24 cellular contexts compared by ENCODE assay signal in the genomic region with DNA sequence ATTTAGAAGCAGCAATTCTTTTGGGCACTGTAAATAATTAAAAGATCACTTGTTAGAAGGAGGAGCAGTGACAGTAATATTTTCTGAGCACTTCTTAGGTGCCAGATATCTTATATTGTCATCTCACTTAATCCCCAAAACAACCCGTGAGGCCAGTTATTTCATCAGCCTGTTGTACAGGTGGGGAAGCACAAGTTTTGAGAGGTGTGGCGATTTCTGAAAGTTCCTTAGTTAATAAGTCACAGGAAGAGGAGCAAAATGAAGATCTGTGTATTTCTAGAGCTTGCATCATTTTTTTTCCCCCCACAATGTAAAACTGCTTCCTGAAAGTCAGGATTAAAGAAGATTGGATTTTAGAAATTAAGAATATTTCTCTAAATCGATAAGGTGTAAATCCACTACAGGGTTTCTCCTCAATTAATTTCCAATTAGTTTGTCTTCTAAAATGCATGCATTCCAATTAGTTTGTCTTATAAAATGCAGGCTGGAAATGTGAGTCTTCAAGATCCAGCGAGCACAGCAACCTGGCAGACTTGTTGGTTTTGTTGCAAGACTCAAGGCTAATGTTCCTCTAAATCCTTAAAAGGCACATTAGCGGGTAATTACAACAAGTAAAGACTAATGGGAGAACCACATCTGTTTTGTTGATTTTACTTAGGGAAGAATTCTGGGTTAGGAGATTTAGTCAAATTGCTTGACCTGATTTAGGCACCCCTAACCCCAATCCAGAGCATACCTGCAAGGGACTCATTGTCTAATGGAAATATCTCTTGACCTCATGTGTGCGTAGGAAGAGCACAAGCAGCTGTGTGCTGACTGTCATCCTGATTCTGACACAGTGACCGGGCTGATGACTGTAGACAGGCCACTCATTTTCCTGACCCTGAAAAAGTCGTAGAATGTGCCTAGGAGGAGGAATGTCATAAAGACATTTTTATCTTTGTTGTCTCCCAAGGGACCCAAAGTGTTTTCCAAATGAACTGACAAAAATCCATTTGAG.
DNase-seq lines count a peak whose midpoint lies in the region; ATAC-seq, FAIRE-seq and TF ChIP-seq lines count a peak whose summit lies in the region.
"Had no signal": no experiment of that assay in that cellular context is flagged by ENCODE, and none has a peak within 500 bp of the region (broad histone marks: within the 10 kb centered on the region; RNA-seq: fewer than 3 reads in every experiment).

No MANE protein-coding gene starts in this region.

- H3K27ac ChIP-seq in IMR-90 (ENCODE audit: insufficient read depth, low read length): no peak overlapping the region
- H3K27ac ChIP-seq in WERI-Rb-1: no peak overlapping the region
- no peak overlapping the region for H3K27ac ChIP-seq in small intestine (ENCODE audit: low read depth in 1 of 2, low read length in 1 of 2)
- H3K27ac ChIP-seq: HL-60, KMS-11, left lung had no signal

- no peak overlapping the region for H2BK15ac ChIP-seq in IMR-90 (ENCODE audit: low read depth, low read length)

- H3K4me1 ChIP-seq in IMR-90 (ENCODE audit: control insufficient read depth, insufficient read depth, low read length): peaks cover 3% of the 10 kb centered on the region
- no peaks in the 10 kb centered on the region for H3K4me1 ChIP-seq in small intestine (ENCODE audit: control insufficient read depth in 2 of 2, insufficient read depth in 1 of 2, low read depth in 1 of 2, low read length in 1 of 2)
- H3K4me1 ChIP-seq: left lung had no signal

- intact Hi-C loops in IMR-90 (cut with micrococcal nuclease): no loop called here

- no peak for TF ChIP-seq RAD21 in IMR-90 (IDR thresholded peaks at IDR 0.05; ENCODE audit: low read length)

- no peaks in the 10 kb centered on the region for H3K27me3 ChIP-seq in IMR-90 (ENCODE audit: control insufficient read depth, insufficient read depth, low read length)
- H3K27me3 ChIP-seq in WERI-Rb-1 (ENCODE audit: insufficient read depth, low read depth, severe bottlenecking): no peaks in the 10 kb centered on the region
- H3K27me3 ChIP-seq in small intestine (ENCODE audit: control insufficient read depth in 2 of 2, insufficient read depth in 2 of 2, low read length in 2 of 2): no peaks in the 10 kb centered on the region
- H3K27me3 ChIP-seq: left lung had no signal

- no peak overlapping the region for H3K4me2 ChIP-seq in IMR-90 (ENCODE audit: low read depth, low read length)
- H3K4me2 ChIP-seq: KMS-11 had no signal

- no peaks in the 10 kb centered on the region for H4K20me1 ChIP-seq in IMR-90 (ENCODE audit: insufficient read depth, low read length)

- H3K4ac ChIP-seq in IMR-90 (ENCODE audit: low read depth, low read length): peak overlapping the region; percentile 53

- no peak overlapping the region for H2BK5ac ChIP-seq in IMR-90 (ENCODE audit: low read depth, low read length, poor library complexity, severe bottlenecking)

- peaks cover 4% of the 10 kb centered on the region; the same call in 1 of the 2 replicates for H3K9me1 ChIP-seq in IMR-90 (ENCODE audit: insufficient read depth, low read length)

- no peak overlapping the region for H4K8ac ChIP-seq in IMR-90 (ENCODE audit: low read depth in 2 of 2, low read length in 2 of 2)

- BruUV-seq in IMR-90 (replicated peaks; lab: Mats Ljungman, UMichigan): no TSS peak

- peak; percentile 21 for DNase-seq in EH (ENCODE audit: low read depth)
- peak; percentile 16 for DNase-seq in IMR-90
- peak; percentile 16 for DNase-seq in kidney glomerular epithelial cell (lab: John Stamatoyannopoulos, UW)
- no peak for DNase-seq in AG20443 (ENCODE audit: low spot score)
- DNase-seq in WERI-Rb-1: no peak
- DNase-seq in small intestine: no peak
- DNase-seq: activated B cell treated with CpG ODN at 0.5 μM for 24 hours; activated CD8-positive, alpha-beta memory T cell treated with anti-CD3 and anti-CD28 coated beads, Interleukin-2, amount 10 ng/mL, durations not matched to agents 7 days and 5 days; activated gamma-delta T cell; AML-193; amygdala; GDM1; left lung; NCI-H1105; NCI-H2171; NCI-H748 treated with DMSO at 0.1 percent for 48 hours; stimulated activated CD4-positive, alpha-beta T cell treated with anti-CD3 and anti-CD28 coated beads, Interleukin-2, amount 100 ng/mL, for 24 hours; substantia nigra; SW 1271 had no signal

- ATAC-seq in GM21447 (IDR thresholded peaks at IDR 0.05; ENCODE audit: unreplicated experiment): peak; percentile 60
- no peak for ATAC-seq in IMR-90 (ENCODE audit: low read depth)
- ATAC-seq in HG03378 (IDR thresholded peaks at IDR 0.05; ENCODE audit: unreplicated experiment): no peak
- ATAC-seq: activated CD8-positive, alpha-beta memory T cell treated with anti-CD3 and anti-CD28 coated beads, Interleukin-2, amount 10 ng/mL, durations not matched to agents 7 days and 5 days; left lung; sciatic nerve had no signal

- no peak overlapping the region for H3K56ac ChIP-seq in IMR-90 (ENCODE audit: extremely low read depth, insufficient read depth, low read length)

- H4K5ac ChIP-seq in IMR-90 (ENCODE audit: low read depth, low read length): no peak overlapping the region

- H2BK120ac ChIP-seq in IMR-90 (ENCODE audit: low read depth, low read length): peak overlapping the region; percentile 6; the same call in 1 of the 2 replicates

- H3K23ac ChIP-seq in IMR-90 (ENCODE audit: low read depth, low read length): no peak overlapping the region

- POLR2A ChIA-PET in IMR-90 (lab: Charles Lee; ENCODE audit: unreplicated experiment): no interaction called here

- H3K4me3 ChIP-seq in IMR-90 (ENCODE audit: insufficient read depth, low read depth, low read length): no peak overlapping the region
- no peak overlapping the region for H3K4me3 ChIP-seq in WERI-Rb-1 (ENCODE audit: low read depth, low read length)
- H3K4me3 ChIP-seq in small intestine (ENCODE audit: low read depth in 1 of 2, low read length in 2 of 2): no peak overlapping the region
- H3K4me3 ChIP-seq: left lung had no signal

- 94% methylated on average over 2 of the region's 8 CpGs; no CpG with 5 or more reads in 1 of the 2 experiments for WGBS in IMR-90 (ENCODE audit: extremely low coverage in 2 of 2, insufficient read length in 1 of 2), 2 experiments
- 67 to 80% (median 69%) methylated on average over 8 of the region's 8 CpGs for WGBS in small intestine, 3 donors

- H2AFZ ChIP-seq in IMR-90 (replicated peaks; ENCODE audit: low read length, poor library complexity): no peak overlapping the region

- TF ChIP-seq POLR2A in IMR-90 (IDR thresholded peaks at IDR 0.05; ENCODE audit: low read depth, low read length): no peak

- H3K18ac ChIP-seq in IMR-90 (ENCODE audit: low read depth, low read length): no peak overlapping the region

- peak overlapping the region; percentile 64 for H2AK5ac ChIP-seq in IMR-90 (ENCODE audit: low read depth, low read length)

- TF ChIP-seq CTCF in IMR-90 (conservative IDR thresholded peaks at IDR 0.05; ENCODE audit: low read depth, low read length) (no peak), WERI-Rb-1 (IDR thresholded peaks at IDR 0.05; ENCODE audit: low read depth, low read length) (no peak)

- peak overlapping the region; percentile 40; the same call in 1 of the 2 replicates for H2BK20ac ChIP-seq in IMR-90 (ENCODE audit: low read depth, low read length)

- CTCF ChIA-PET in IMR-90 (lab: Yijun Ruan, JAX): no interaction called here

- no peaks in the 10 kb centered on the region for H3K79me1 ChIP-seq in IMR-90 (ENCODE audit: low read depth in 1 of 2, low read length in 2 of 2)

- no peaks in the 10 kb centered on the region for H3K36me3 ChIP-seq in IMR-90 (ENCODE audit: control insufficient read depth, insufficient read depth, low read length)
- H3K36me3 ChIP-seq in WERI-Rb-1: no peaks in the 10 kb centered on the region
- H3K36me3 ChIP-seq in small intestine (ENCODE audit: control insufficient read depth in 2 of 2, insufficient read depth in 2 of 2, low read length in 2 of 2): no peaks in the 10 kb centered on the region
- H3K36me3 ChIP-seq: left lung had no signal

- H3K14ac ChIP-seq in IMR-90 (replicated peaks; ENCODE audit: low read depth, low read length): no peak overlapping the region

- dilution Hi-C loops in IMR-90 (cut with HindIII; ENCODE audit: low sequenced_read_pairs, unreplicated experiment): no loop called here

- H3K9ac ChIP-seq in IMR-90 (ENCODE audit: low read depth, low read length): no peak overlapping the region
- H3K9ac ChIP-seq: KMS-11 had no signal

- H3K9me3 ChIP-seq in IMR-90 (ENCODE audit: control insufficient read depth, insufficient read depth, low read length): no peaks in the 10 kb centered on the region; the same call in 1 of the 2 replicates
- H3K9me3 ChIP-seq in WERI-Rb-1 (ENCODE audit: severe bottlenecking): no peaks in the 10 kb centered on the region
- H3K9me3 ChIP-seq in small intestine (ENCODE audit: control insufficient read depth, low read depth): no peaks in the 10 kb centered on the region
- H3K9me3 ChIP-seq: left lung had no signal

- no peak overlapping the region for H2AK9ac ChIP-seq in IMR-90 (replicated peaks; ENCODE audit: low read depth, low read length, poor library complexity)

- FAIRE-seq in small intestine (lab: Jason Lieb, UNC): no peak

- H4K91ac ChIP-seq in IMR-90 (ENCODE audit: insufficient read depth, low read depth, low read length): no peak overlapping the region; the same call in 1 of the 2 replicates

- in situ Hi-C loops in IMR-90 (cut with MboI; ENCODE audit: low sequenced_read_pairs): no loop called here

TF ChIP-seq in IMR-90, 13 proteins besides CTCF, POLR2A, EP300 and RAD21:
- TF ChIP-seq BHLHE40 (IDR thresholded peaks at IDR 0.05; ENCODE audit: low read depth, low read length) (no peak), RFX5 (IDR thresholded peaks at IDR 0.05; ENCODE audit: low read depth, low read length) (no peak), RCOR1 (IDR thresholded peaks at IDR 0.05; ENCODE audit: insufficient replicate concordance, low read length) (no peak), CEBPB (IDR thresholded peaks at IDR 0.05; ENCODE audit: low read depth, low read length) (no peak)
- TF ChIP-seq, protein P1, sequence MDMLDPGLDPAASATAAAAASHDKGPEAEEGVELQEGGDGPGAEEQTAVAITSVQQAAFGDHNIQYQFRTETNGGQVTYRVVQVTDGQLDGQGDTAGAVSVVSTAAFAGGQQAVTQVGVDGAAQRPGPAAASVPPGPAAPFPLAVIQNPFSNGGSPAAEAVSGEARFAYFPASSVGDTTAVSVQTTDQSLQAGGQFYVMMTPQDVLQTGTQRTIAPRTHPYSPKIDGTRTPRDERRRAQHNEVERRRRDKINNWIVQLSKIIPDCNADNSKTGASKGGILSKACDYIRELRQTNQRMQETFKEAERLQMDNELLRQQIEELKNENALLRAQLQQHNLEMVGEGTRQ (IDR thresholded peaks at IDR 0.05; ENCODE audit: low read depth, low read length): no peak

Comparison
In these comparisons a context has a peak if more than half of its experiments do, and no peak if none do; other contexts are left out.
1. DNase-seq: peak in EH (single experiment), IMR-90 (single experiment) and kidney glomerular epithelial cell (single experiment); none in AG20443 (single experiment), WERI-Rb-1 (single experiment) and small intestine (single experiment).